ENCODE assay signal across 10 cellular contexts in the genomic region with DNA sequence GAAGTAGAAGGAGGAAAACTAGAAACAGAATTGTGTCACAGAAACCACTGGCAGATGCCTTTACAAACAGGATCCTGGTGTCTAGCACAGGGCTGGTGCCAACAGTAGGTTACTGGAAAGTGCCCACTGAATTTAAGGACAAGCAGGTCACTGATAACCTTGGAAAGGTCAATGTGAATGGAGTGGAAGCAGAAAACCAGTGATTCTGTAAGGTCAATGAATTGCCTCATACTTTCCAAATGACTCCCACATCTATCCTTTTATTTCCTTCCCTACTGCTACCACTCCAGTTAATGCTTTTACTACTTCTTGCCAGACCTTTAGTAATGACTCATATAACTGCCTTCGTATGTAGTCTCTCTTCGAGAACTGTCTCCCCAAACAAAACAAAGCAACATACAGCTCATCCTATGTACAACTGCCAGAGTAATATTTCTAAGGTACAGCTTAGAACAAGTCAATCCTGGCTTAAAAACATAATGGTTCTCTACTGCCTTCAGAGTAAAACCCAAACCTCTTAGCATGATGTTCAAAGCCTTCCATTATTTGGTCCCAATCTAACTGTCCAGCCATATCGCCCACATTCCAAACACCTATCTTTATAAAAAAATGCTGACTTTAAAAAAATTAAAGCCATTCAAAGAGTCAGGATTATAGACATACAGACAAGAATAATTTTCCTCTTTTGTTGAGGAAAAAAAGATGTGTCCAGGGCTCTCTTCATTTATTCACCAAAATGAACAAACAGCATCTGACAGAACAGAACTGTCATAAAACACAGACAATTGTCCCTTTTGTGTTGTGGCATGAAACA. TPM values are rescaled to one million over a fixed set of nuclear protein-coding genes. Genes with fewer than 3 reads are reported as not detected.
DNase-seq lines count a peak whose midpoint lies in the region; ATAC-seq, FAIRE-seq and TF ChIP-seq lines count a peak whose summit lies in the region.
"Had no signal": no experiment of that assay in that cellular context is flagged by ENCODE, and none has a peak within 500 bp of the region (broad histone marks: within the 10 kb centered on the region; RNA-seq: fewer than 3 reads in every experiment).

No MANE protein-coding gene starts in this region.

- H3K36me3 Mint-ChIP-seq in astrocyte (ENCODE audit: low read depth, unreplicated experiment): no peaks in the 10 kb centered on the region

- peaks cover 20% of the 10 kb centered on the region for H3K4me1 Mint-ChIP-seq in astrocyte (ENCODE audit: low read depth, unreplicated experiment)

- H4K20me1 ChIP-seq in astrocyte (ENCODE audit: insufficient read depth, low read length): peaks cover 60% of the 10 kb centered on the region

- no peak for TF ChIP-seq POLR2A in gastroesophageal sphincter (IDR thresholded peaks at IDR 0.05)

- H3K9ac ChIP-seq in astrocyte (ENCODE audit: low read length): no peak overlapping the region

- H3K36me3 ChIP-seq in astrocyte (ENCODE audit: insufficient read depth, low read length) (no peaks in the 10 kb centered on the region), neutrophil (no peaks in the 10 kb centered on the region), gastroesophageal sphincter (no peaks in the 10 kb centered on the region)

- peak overlapping the region; percentile 48 for H3K27ac ChIP-seq in astrocyte (ENCODE audit: low read depth, low read length)
- H3K27ac ChIP-seq in neutrophil: peak overlapping the region; percentile 76
- peak overlapping the region in 1 of 4 donors; percentile 6 for H3K27ac ChIP-seq in gastroesophageal sphincter

- DNase-seq in GF-D8 (lab: John Stamatoyannopoulos, UW): peak; percentile 41
- DNase-seq in astrocyte (ENCODE audit: low read depth): peak; percentile 91
- DNase-seq in RKO (ENCODE audit: low spot score): no peak
- DNase-seq in left colon: no peak
- DNase-seq in effector CD8-positive, alpha-beta T cell (lab: John Stamatoyannopoulos, UW): no peak
- DNase-seq: naive B cell had no signal

- intact Hi-C loops in left colon (cut with DNase I, micrococcal nuclease): no loop called here

- WGBS in gastroesophageal sphincter (ENCODE audit: low coverage in 1 of 2), 2 donors: 41 to 78% methylated on average over 3 of the region's 3 CpGs

- peaks cover 95% of the 10 kb centered on the region for H3K79me2 ChIP-seq in astrocyte (ENCODE audit: insufficient read depth, low read length)

- no peaks in the 10 kb centered on the region for H3K27me3 Mint-ChIP-seq in astrocyte (ENCODE audit: low read depth, unreplicated experiment)
- H3K27me3 Mint-ChIP-seq: brain, naive B cell had no signal

- ATAC-seq in HG02981 (IDR thresholded peaks at IDR 0.05; ENCODE audit: unreplicated experiment) (peak; percentile 32), gastroesophageal sphincter (no peak), left colon (no peak)

- no peaks in the 10 kb centered on the region for H3K9me3 ChIP-seq in astrocyte (ENCODE audit: insufficient read depth, low read depth, low read length)
- H3K9me3 ChIP-seq in neutrophil: no peaks in the 10 kb centered on the region
- H3K9me3 ChIP-seq in gastroesophageal sphincter: no peaks in the 10 kb centered on the region

- H3K4me3 ChIP-seq in astrocyte (ENCODE audit: insufficient read depth, low read depth, low read length) (no peak overlapping the region), neutrophil (ENCODE audit: low read depth in 1 of 2, low read length in 1 of 2) (no peak overlapping the region), gastroesophageal sphincter (no peak overlapping the region)

- H3K9me3 Mint-ChIP-seq in astrocyte (ENCODE audit: unreplicated experiment): no peaks in the 10 kb centered on the region
- H3K9me3 Mint-ChIP-seq: brain, naive B cell had no signal

- H3K4me3 Mint-ChIP-seq in astrocyte (ENCODE audit: unreplicated experiment): no peak overlapping the region
- H3K4me3 Mint-ChIP-seq: brain, naive B cell had no signal

- no peak overlapping the region for H2AFZ ChIP-seq in astrocyte (ENCODE audit: low read depth, low read length)

- FAIRE-seq in astrocyte (lab: Jason Lieb, UNC): peak; percentile 71

- no peak for TF ChIP-seq CTCF in astrocyte (IDR thresholded peaks at IDR 0.05; ENCODE audit: insufficient read depth, low read depth, low read length)
- TF ChIP-seq CTCF in neutrophil (IDR thresholded peaks at IDR 0.05): no peak
- TF ChIP-seq CTCF in gastroesophageal sphincter (IDR thresholded peaks at IDR 0.05): no peak

- peak overlapping the region; percentile 24 for H3K4me2 ChIP-seq in astrocyte (ENCODE audit: low read length)

- no peaks in the 10 kb centered on the region for H3K27me3 ChIP-seq in astrocyte (ENCODE audit: insufficient read depth, low read length)
- no peaks in the 10 kb centered on the region for H3K27me3 ChIP-seq in neutrophil
- H3K27me3 ChIP-seq in gastroesophageal sphincter: no peaks in the 10 kb centered on the region

- H3K4me1 ChIP-seq in astrocyte (ENCODE audit: insufficient read depth, low read length) (peaks cover 24% of the 10 kb centered on the region), neutrophil (ENCODE audit: control insufficient read depth in 1 of 2, insufficient read depth in 1 of 2, low read depth in 1 of 2, low read length in 1 of 2) (peaks cover 54 to 68% of the 10 kb centered on the region in 2 experiments), gastroesophageal sphincter (peaks cover 18 to 90% (median 50%) of the 10 kb centered on the region in 3 donors)

- TF ChIP-seq EP300 in gastroesophageal sphincter (IDR thresholded peaks at IDR 0.05): no peak

- no peak overlapping the region for H3K27ac Mint-ChIP-seq in astrocyte (ENCODE audit: unreplicated experiment)
- H3K27ac Mint-ChIP-seq: brain had no signal

RNA-seq across cellular contexts. Expression of gene NR3C1, which starts 52.5 kb away (rescaled TPM):
- total RNA-seq in astrocyte: 35.4 and 36.1 TPM in 2 replicates
- total RNA-seq in gastroesophageal sphincter: 100 to 1,000 TPM in 1 of 4 donors, 10 to 100 TPM in 3; 69.7 to 103 (median 85.6) TPM
- total RNA-seq in left colon: 10 to 100 TPM; 19.9 to 26.3 TPM

Comparison
In these comparisons a context has a peak if more than half of its experiments do, and no peak if none do; other contexts are left out.
1. DNase-seq: peak in GF-D8 (single experiment) and astrocyte (single experiment); none in RKO (single experiment), left colon (0 of 2) and effector CD8-positive, alpha-beta T cell (single experiment).